37 cellular contexts compared by ENCODE assay signal in genomic region chr4:182540496-182540895, GRCh38.
"Had no signal": no experiment of that assay in that cellular context is flagged by ENCODE, and none has a peak within 500 bp of the region (broad histone marks: within the 10 kb centered on the region; RNA-seq: fewer than 3 reads in every experiment).

No MANE protein-coding gene starts in this region.

- H3K36me3 ChIP-seq: adrenal gland, ascending aorta, brain microvascular endothelial cell, breast epithelium, cardiac muscle cell had no signal

- H3K4me1 ChIP-seq: adrenal gland, ascending aorta, body of pancreas, breast epithelium had no signal

- H3K9me3 ChIP-seq: adrenal gland, ascending aorta, body of pancreas, breast epithelium had no signal

- H3K27me3 ChIP-seq: adrenal gland, ascending aorta, body of pancreas, brain microvascular endothelial cell, breast epithelium had no signal

- H3K27ac ChIP-seq: adrenal gland, ascending aorta, body of pancreas, brain microvascular endothelial cell, breast epithelium, cardiac muscle cell had no signal

- H3K4me3 Mint-ChIP-seq: activated naive CD4-positive, alpha-beta T cell treated with anti-CD3 and anti-CD28 coated beads for 36 hours; activated naive CD4-positive, alpha-beta T cell treated with anti-CD3 and anti-CD28 coated beads, Interleukin-2, amount 10 ng/mL, durations not matched to agents 7 days and 5 days; activated naive CD4-positive, alpha-beta T cell treated with anti-CD3 and anti-CD28 coated beads, Interleukin-2, amount 50 U/mL, for 24 hours; activated naive CD8-positive, alpha-beta T cell; activated naive CD8-positive, alpha-beta T cell treated with anti-CD3 and anti-CD28 coated beads for 36 hours; activated naive CD8-positive, alpha-beta T cell treated with anti-CD3 and anti-CD28 coated beads, Interleukin-2, amount 10 ng/mL, durations not matched to agents 7 days and 5 days; activated naive CD8-positive, alpha-beta T cell treated with anti-CD3 and anti-CD28 coated beads, Interleukin-2, amount 50 U/mL, for 24 hours; activated T-cell treated with anti-CD3 and anti-CD28 coated beads, Interleukin-2, amount 50 U/mL, for 24 hours; activated T-cell treated with anti-CD3 and anti-CD28 coated beads, Interleukin-2, amount 50 U/mL, for 4 hours; activated T-cell treated with anti-CD3 and anti-CD28 coated beads, Interleukin-2, amount 50 U/mL, for 72 hours; activated T-helper 1 cell treated with anti-CD3 and anti-CD28 coated beads, Interleukin-12 subunit alpha, Interleukin-12 subunit beta, Interleukin-2, Interleukin-4 antibody, amounts not matched to agents 30 ng/mL and 10 ng/mL and 1 ng/mL, durations not matched to agents 14 hours and 24 hours and 36 hours; activated T-helper 17 cell treated with anti-CD3 and anti-CD28 coated beads, Interleukin-2, amount 50 U/mL, for 72 hours; brain; central memory CD8-positive, alpha-beta T cell had no signal

- H3K27ac Mint-ChIP-seq: activated naive CD4-positive, alpha-beta T cell treated with anti-CD3 and anti-CD28 coated beads for 36 hours; activated naive CD4-positive, alpha-beta T cell treated with anti-CD3 and anti-CD28 coated beads, Interleukin-2, amount 10 ng/mL, durations not matched to agents 7 days and 5 days; activated naive CD4-positive, alpha-beta T cell treated with anti-CD3 and anti-CD28 coated beads, Interleukin-2, amount 50 U/mL, for 24 hours; activated naive CD4-positive, alpha-beta T cell treated with anti-CD3 and anti-CD28 coated beads, Interleukin-2, amount 50 U/mL, for 72 hours; activated naive CD8-positive, alpha-beta T cell; activated naive CD8-positive, alpha-beta T cell treated with anti-CD3 and anti-CD28 coated beads for 36 hours; activated naive CD8-positive, alpha-beta T cell treated with anti-CD3 and anti-CD28 coated beads, Interleukin-2, amount 10 ng/mL, durations not matched to agents 7 days and 5 days; activated naive CD8-positive, alpha-beta T cell treated with anti-CD3 and anti-CD28 coated beads, Interleukin-2, amount 50 U/mL, for 24 hours; activated T-cell treated with anti-CD3 and anti-CD28 coated beads, Interleukin-2, amount 50 U/mL, for 24 hours; activated T-cell treated with anti-CD3 and anti-CD28 coated beads, Interleukin-2, amount 50 U/mL, for 72 hours; activated T-helper 1 cell treated with anti-CD3 and anti-CD28 coated beads, Interleukin-12 subunit alpha, Interleukin-12 subunit beta, Interleukin-2, Interleukin-4 antibody, amounts not matched to agents 30 ng/mL and 10 ng/mL and 1 ng/mL, durations not matched to agents 14 hours and 24 hours and 36 hours; activated T-helper 17 cell treated with anti-CD3 and anti-CD28 coated beads, Interleukin-2, amount 50 U/mL, for 72 hours; activated T-helper 2 cell treated with anti-CD3 and anti-CD28 coated beads, Interferon-gamma antibody, Interleukin-2, Interleukin-4, amounts not matched to agents 10 μg/mL and 5 μg/mL and 100 μg/mL, durations not matched to agents 14 hours and 24 hours and 36 hours; brain had no signal

- ATAC-seq: activated naive CD4-positive, alpha-beta T cell treated with anti-CD3 and anti-CD28 coated beads, Interleukin-2, amount 50 U/mL, for 72 hours; activated naive CD8-positive, alpha-beta T cell treated with anti-CD3 and anti-CD28 coated beads, Interleukin-2, amount 50 U/mL, for 24 hours; activated T-cell treated with anti-CD3 and anti-CD28 coated beads, Interleukin-2, amount 50 U/mL, for 4 hours; activated T-cell treated with anti-CD3 and anti-CD28 coated beads, Interleukin-2, amount 50 U/mL, for 72 hours; activated T-helper 17 cell treated with anti-CD3 and anti-CD28 coated beads, Interleukin-2, amount 50 U/mL, for 72 hours; body of pancreas had no signal

- H3K27me3 Mint-ChIP-seq: activated naive CD4-positive, alpha-beta T cell treated with anti-CD3 and anti-CD28 coated beads, Interleukin-2, amount 10 ng/mL, durations not matched to agents 7 days and 5 days; activated naive CD4-positive, alpha-beta T cell treated with anti-CD3 and anti-CD28 coated beads, Interleukin-2, amount 50 U/mL, for 24 hours; activated naive CD8-positive, alpha-beta T cell treated with anti-CD3 and anti-CD28 coated beads, Interleukin-2, amount 10 ng/mL, durations not matched to agents 7 days and 5 days; brain had no signal

- H3K4me1 Mint-ChIP-seq: activated naive CD4-positive, alpha-beta T cell treated with anti-CD3 and anti-CD28 coated beads, Interleukin-2, amount 10 ng/mL, durations not matched to agents 7 days and 5 days; activated naive CD4-positive, alpha-beta T cell treated with anti-CD3 and anti-CD28 coated beads, Interleukin-2, amount 50 U/mL, for 24 hours; activated naive CD8-positive, alpha-beta T cell treated with anti-CD3 and anti-CD28 coated beads for 36 hours; activated naive CD8-positive, alpha-beta T cell treated with anti-CD3 and anti-CD28 coated beads, Interleukin-2, amount 10 ng/mL, durations not matched to agents 7 days and 5 days; activated naive CD8-positive, alpha-beta T cell treated with anti-CD3 and anti-CD28 coated beads, Interleukin-2, amount 50 U/mL, for 24 hours; activated T-helper 17 cell treated with anti-CD3 and anti-CD28 coated beads, Interleukin-2, amount 50 U/mL, for 72 hours; brain; central memory CD8-positive, alpha-beta T cell had no signal

- H3K4me3 ChIP-seq: adrenal gland, ascending aorta, body of pancreas, breast epithelium, cardiac muscle cell had no signal

- H3K36me3 Mint-ChIP-seq: activated naive CD4-positive, alpha-beta T cell treated with anti-CD3 and anti-CD28 coated beads, Interleukin-2, amount 10 ng/mL, durations not matched to agents 7 days and 5 days; activated naive CD4-positive, alpha-beta T cell treated with anti-CD3 and anti-CD28 coated beads, Interleukin-2, amount 50 U/mL, for 24 hours; activated naive CD4-positive, alpha-beta T cell treated with anti-CD3 and anti-CD28 coated beads, Interleukin-2, amount 50 U/mL, for 72 hours; activated naive CD8-positive, alpha-beta T cell; activated naive CD8-positive, alpha-beta T cell treated with anti-CD3 and anti-CD28 coated beads for 36 hours; activated naive CD8-positive, alpha-beta T cell treated with anti-CD3 and anti-CD28 coated beads, Interleukin-2, amount 10 ng/mL, durations not matched to agents 7 days and 5 days; brain had no signal

- DNase-seq: activated effector memory CD4-positive, alpha-beta T cell treated with anti-CD3 and anti-CD28 coated beads, Interleukin-2, amount 50 U/mL, for 16 hours; activated effector memory CD4-positive, alpha-beta T cell treated with Interleukin-2 at 50 U/mL for 16 hours; activated gamma-delta T cell; activated gamma-delta T cell treated with Interleukin-2 at 50 U/mL for 16 hours; activated naive CD4-positive, alpha-beta T cell; activated naive CD4-positive, alpha-beta T cell treated with anti-CD3 and anti-CD28 coated beads for 36 hours; activated naive CD4-positive, alpha-beta T cell treated with anti-CD3 and anti-CD28 coated beads, Interleukin-2, amount 10 ng/mL, durations not matched to agents 7 days and 5 days; activated naive CD4-positive, alpha-beta T cell treated with anti-CD3 and anti-CD28 coated beads, Interleukin-2, amount 50 U/mL, for 16 hours; activated naive CD4-positive, alpha-beta T cell treated with Interleukin-2 at 50 U/mL for 16 hours; activated naive CD8-positive, alpha-beta T cell treated with anti-CD3 and anti-CD28 coated beads for 36 hours; activated naive CD8-positive, alpha-beta T cell treated with anti-CD3 and anti-CD28 coated beads, Interleukin-2, amount 10 ng/mL, durations not matched to agents 7 days and 5 days; activated naive CD8-positive, alpha-beta T cell treated with anti-CD3 and anti-CD28 coated beads, Interleukin-2, amount 50 U/mL, for 24 hours; activated T-cell treated with anti-CD3 and anti-CD28 coated beads, Interleukin-2, amount 50 U/mL, for 1 hour; activated T-cell treated with anti-CD3 and anti-CD28 coated beads, Interleukin-2, amount 50 U/mL, for 24 hours; activated T-cell treated with anti-CD3 and anti-CD28 coated beads, Interleukin-2, amount 50 U/mL, for 4 hours; activated T-cell treated with anti-CD3 and anti-CD28 coated beads, Interleukin-2, amount 50 U/mL, for 48 hours; activated T-cell treated with anti-CD3 and anti-CD28 coated beads, Interleukin-2, amount 50 U/mL, for 72 hours; adrenal gland; amniotic stem cell; amygdala; anterior cingulate cortex; aorta; body of pancreas; brain microvascular endothelial cell; central memory CD4-positive, alpha-beta T cell; cerebellar nuclear complex had no signal

- H3K9me3 Mint-ChIP-seq: activated naive CD4-positive, alpha-beta T cell treated with anti-CD3 and anti-CD28 coated beads for 36 hours; activated naive CD4-positive, alpha-beta T cell treated with anti-CD3 and anti-CD28 coated beads, Interleukin-2, amount 10 ng/mL, durations not matched to agents 7 days and 5 days; activated naive CD4-positive, alpha-beta T cell treated with anti-CD3 and anti-CD28 coated beads, Interleukin-2, amount 50 U/mL, for 24 hours; activated naive CD4-positive, alpha-beta T cell treated with anti-CD3 and anti-CD28 coated beads, Interleukin-2, amount 50 U/mL, for 72 hours; activated naive CD8-positive, alpha-beta T cell treated with anti-CD3 and anti-CD28 coated beads for 36 hours; activated naive CD8-positive, alpha-beta T cell treated with anti-CD3 and anti-CD28 coated beads, Interleukin-2, amount 10 ng/mL, durations not matched to agents 7 days and 5 days; activated naive CD8-positive, alpha-beta T cell treated with anti-CD3 and anti-CD28 coated beads, Interleukin-2, amount 50 U/mL, for 24 hours; activated T-cell treated with anti-CD3 and anti-CD28 coated beads, Interleukin-2, amount 50 U/mL, for 24 hours; activated T-cell treated with anti-CD3 and anti-CD28 coated beads, Interleukin-2, amount 50 U/mL, for 4 hours; activated T-cell treated with anti-CD3 and anti-CD28 coated beads, Interleukin-2, amount 50 U/mL, for 72 hours; activated T-helper 1 cell treated with anti-CD3 and anti-CD28 coated beads, Interleukin-12 subunit alpha, Interleukin-12 subunit beta, Interleukin-2, Interleukin-4 antibody, amounts not matched to agents 30 ng/mL and 10 ng/mL and 1 ng/mL, durations not matched to agents 14 hours and 24 hours and 36 hours; activated T-helper 17 cell treated with anti-CD3 and anti-CD28 coated beads, Interleukin-2, amount 50 U/mL, for 72 hours; activated T-helper 2 cell treated with anti-CD3 and anti-CD28 coated beads, Interferon-gamma antibody, Interleukin-2, Interleukin-4, amounts not matched to agents 10 μg/mL and 5 μg/mL and 100 μg/mL, durations not matched to agents 14 hours and 24 hours and 36 hours; central memory CD8-positive, alpha-beta T cell had no signal
